Comparison of ENCODE assay signal across 15 cellular contexts in the genomic region with DNA sequence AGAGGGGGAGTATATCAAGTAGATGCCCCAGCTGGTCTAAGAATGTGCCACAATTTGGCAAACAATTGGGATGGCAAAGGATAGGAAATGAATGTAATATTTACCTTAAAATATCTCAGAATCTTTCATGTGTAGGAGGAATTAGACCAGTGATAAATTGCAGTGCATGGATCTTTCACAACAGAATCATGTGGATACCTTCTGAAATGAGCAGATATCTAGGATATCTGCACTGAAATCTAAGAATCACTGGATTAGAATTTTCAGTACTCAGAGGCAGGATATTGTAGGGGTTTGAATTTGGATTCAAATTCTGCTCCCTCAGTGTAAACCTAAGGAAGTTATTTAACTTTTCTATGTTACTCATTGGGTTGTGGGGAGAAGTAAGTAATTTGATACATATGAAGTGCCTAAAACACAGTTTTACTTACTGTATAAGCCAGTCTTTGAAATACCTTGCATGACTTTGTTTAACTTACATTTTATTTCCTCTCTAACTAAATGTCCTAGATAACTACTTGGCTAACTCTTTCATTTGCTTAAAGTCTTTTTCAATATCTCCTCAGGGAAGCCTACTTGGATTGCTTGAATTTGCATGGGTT. TPM values are rescaled to one million over a fixed set of nuclear protein-coding genes. Genes with fewer than 3 reads are reported as not detected.
DNase-seq lines count a peak whose midpoint lies in the region; ATAC-seq and TF ChIP-seq lines count a peak whose summit lies in the region.
"Had no signal": no experiment of that assay in that cellular context is flagged by ENCODE, and none has a peak within 500 bp of the region (broad histone marks: within the 10 kb centered on the region; RNA-seq: fewer than 3 reads in every experiment).

No MANE protein-coding gene starts in this region.

- no peak for TF ChIP-seq CTCF in HEK293 (tag by site-specific recombination; IDR thresholded peaks at IDR 0.05)

- H3K27ac Mint-ChIP-seq in activated T-cell treated with anti-CD3 and anti-CD28 coated beads, Interleukin-2, amount 50 U/mL, for 72 hours: no peak overlapping the region
- no peak overlapping the region for H3K27ac Mint-ChIP-seq in activated naive CD4-positive, alpha-beta T cell treated with anti-CD3 and anti-CD28 coated beads, Interleukin-2, amount 50 U/mL, for 72 hours
- H3K27ac Mint-ChIP-seq: CD14-positive monocyte; CD8-positive, alpha-beta T cell; IgD-negative memory B cell had no signal

- H3K4me3 ChIP-seq in HEK293 (ENCODE audit: low read depth, low read length): no peak overlapping the region
- no peak overlapping the region for H3K4me3 ChIP-seq in adipocyte (ENCODE audit: low read length)

- CTCF ChIA-PET in HEK293 (lab: Yijun Ruan, JAX): interaction anchor here (0.6 to 0.9 kb wide), 2 partner anchors 131 to 178 kb away, joined by 4 to 5 read pairs; no protein-coding TSS in a partner anchor

- H3K36me3 Mint-ChIP-seq in activated T-cell treated with anti-CD3 and anti-CD28 coated beads, Interleukin-2, amount 50 U/mL, for 72 hours (ENCODE audit: insufficient read depth in 2 of 2): peaks cover 3 to 8% of the 10 kb centered on the region in 2 donors
- peaks cover 7 to 26% of the 10 kb centered on the region in 2 donors for H3K36me3 Mint-ChIP-seq in activated naive CD4-positive, alpha-beta T cell treated with anti-CD3 and anti-CD28 coated beads, Interleukin-2, amount 50 U/mL, for 72 hours

- no peak overlapping the region for H3K9ac ChIP-seq in adipocyte (ENCODE audit: low read length)

- H3K9me3 ChIP-seq in HEK293 (ENCODE audit: control insufficient read depth, insufficient read depth, low read depth, low read length): no peaks in the 10 kb centered on the region
- no peaks in the 10 kb centered on the region for H3K9me3 ChIP-seq in adipocyte (ENCODE audit: control insufficient read depth, low read length)

- no peak overlapping the region for H3K27ac ChIP-seq in HEK293 (ENCODE audit: extremely low read depth, low read depth, low read length)

- no peak for ATAC-seq in activated T-cell treated with anti-CD3 and anti-CD28 coated beads, Interleukin-2, amount 50 U/mL, for 72 hours (replicated peaks in 1 of 2)
- no peak for ATAC-seq in activated naive CD4-positive, alpha-beta T cell treated with anti-CD3 and anti-CD28 coated beads, Interleukin-2, amount 50 U/mL, for 72 hours
- ATAC-seq: CD8-positive, alpha-beta T cell had no signal

- DNase-seq in Ammon's horn (ENCODE audit: low spot score) (peak; percentile 20), adipocyte (ENCODE audit: low read depth) (peak; percentile 24), NCI-H526 treated with DMSO at 0.1 percent for 48 hours (lab: John Stamatoyannopoulos, UW) (no peak), NCI-H2227 treated with DMSO at 0.1 percent for 48 hours (lab: John Stamatoyannopoulos, UW) (no peak)
- no peak for DNase-seq in activated T-cell treated with anti-CD3 and anti-CD28 coated beads, Interleukin-2, amount 50 U/mL, for 72 hours
- DNase-seq in activated naive CD4-positive, alpha-beta T cell treated with anti-CD3 and anti-CD28 coated beads, Interleukin-2, amount 50 U/mL, for 72 hours (ENCODE audit: low spot score in 2 of 2): no peak
- DNase-seq: CD8-positive, alpha-beta T cell; COR-L47; DND-41; GDM1; H7; KG1 had no signal

- peaks cover 22% of the 10 kb centered on the region for H3K4me1 Mint-ChIP-seq in activated T-cell treated with anti-CD3 and anti-CD28 coated beads, Interleukin-2, amount 50 U/mL, for 72 hours (ENCODE audit: low read depth)

- H3K27me3 ChIP-seq in adipocyte (replicated peaks; ENCODE audit: control insufficient read depth, insufficient read depth, low read length): no peaks in the 10 kb centered on the region

- H3K4me3 Mint-ChIP-seq in activated T-cell treated with anti-CD3 and anti-CD28 coated beads, Interleukin-2, amount 50 U/mL, for 72 hours: no peak overlapping the region
- H3K4me3 Mint-ChIP-seq: CD14-positive monocyte; CD8-positive, alpha-beta T cell; IgD-negative memory B cell had no signal

- H3K9me3 Mint-ChIP-seq in activated T-cell treated with anti-CD3 and anti-CD28 coated beads, Interleukin-2, amount 50 U/mL, for 72 hours: peaks cover 0 to 4% of the 10 kb centered on the region in 2 donors
- peaks cover 0 to 4% of the 10 kb centered on the region in 2 donors for H3K9me3 Mint-ChIP-seq in activated naive CD4-positive, alpha-beta T cell treated with anti-CD3 and anti-CD28 coated beads, Interleukin-2, amount 50 U/mL, for 72 hours

- H3K36me3 ChIP-seq in HEK293 (ENCODE audit: control insufficient read depth in 2 of 2, insufficient read depth in 1 of 2, low read length in 2 of 2): no peaks in the 10 kb centered on the region
- H3K36me3 ChIP-seq in adipocyte (ENCODE audit: control insufficient read depth, insufficient read depth, low read length, severe bottlenecking): no peaks in the 10 kb centered on the region

- no peaks in the 10 kb centered on the region for H3K27me3 Mint-ChIP-seq in activated T-cell treated with anti-CD3 and anti-CD28 coated beads, Interleukin-2, amount 50 U/mL, for 72 hours (ENCODE audit: low read depth)
- H3K27me3 Mint-ChIP-seq: IgD-negative memory B cell had no signal

- H3K4me1 ChIP-seq in HEK293 (ENCODE audit: control insufficient read depth, insufficient read depth, low read length) (0 out of 2 replicates have a peak, but pooled peaks cover 2% of the 10 kb centered on the region), adipocyte (ENCODE audit: control insufficient read depth, insufficient read depth, low read length) (peaks cover 18% of the 10 kb centered on the region)

- POLR2A ChIA-PET in HEK293 (lab: Yijun Ruan, JAX): no interaction called here

TF ChIP-seq in HEK293, 187 proteins besides CTCF, POLR2A, EP300 and RAD21:
- peak; percentile 84 for TF ChIP-seq PRDM6 (tag by site-specific recombination; IDR thresholded peaks at IDR 0.05)
- no peak for TF ChIP-seq ZNF830 (tag by site-specific recombination; IDR thresholded peaks at IDR 0.05; ENCODE audit: low read depth)
- TF ChIP-seq ZNF530 (tag by site-specific recombination; IDR thresholded peaks at IDR 0.05; ENCODE audit: low read depth): no peak
- no peak for TF ChIP-seq ZNF701 (tag by site-specific recombination; IDR thresholded peaks at IDR 0.05)

RNA-seq across cellular contexts. Expression of gene IL1RAP, which starts 8.8 kb away (rescaled TPM):
- 10 to 100 TPM; 14.1 to 20.3 TPM for total RNA-seq in activated T-cell treated with anti-CD3 and anti-CD28 coated beads, Interleukin-2, amount 50 U/mL, for 72 hours
- total RNA-seq in activated naive CD4-positive, alpha-beta T cell treated with anti-CD3 and anti-CD28 coated beads, Interleukin-2, amount 50 U/mL, for 72 hours: 10 to 100 TPM; 13.6 to 24.4 TPM

Comparison
In these comparisons a context has a peak if more than half of its experiments do, and no peak if none do; other contexts are left out.
1. DNase-seq: peak in Ammon's horn (single experiment) and adipocyte (single experiment); none in activated T-cell treated with anti-CD3 and anti-CD28 coated beads, Interleukin-2, amount 50 U/mL, for 72 hours (0 of 2), NCI-H526 treated with DMSO at 0.1 percent for 48 hours (single experiment), activated naive CD4-positive, alpha-beta T cell treated with anti-CD3 and anti-CD28 coated beads, Interleukin-2, amount 50 U/mL, for 72 hours (0 of 2) and NCI-H2227 treated with DMSO at 0.1 percent for 48 hours (single experiment).